Comparison of ENCODE assay signal across 25 cellular contexts in genomic region chr2:236894791-236895190, GRCh38.
"Had no signal": no experiment of that assay in that cellular context is flagged by ENCODE, and none has a peak within 500 bp of the region (broad histone marks: within the 10 kb centered on the region; RNA-seq: fewer than 3 reads in every experiment).

No MANE protein-coding gene starts in this region.

- H3K36me3 ChIP-seq: brain microvascular endothelial cell, cardiac muscle cell had no signal

- DNase-seq: activated CD4-positive, alpha-beta memory T cell treated with anti-CD3 and anti-CD28 coated beads for 36 hours; activated CD4-positive, alpha-beta T cell treated with anti-CD3 and anti-CD28 coated beads, Interleukin-2, amount 10 ng/mL, durations not matched to agents 7 days and 5 days; activated CD4-positive, CD25-positive, alpha-beta regulatory T cell; activated CD8-positive, alpha-beta memory T cell treated with anti-CD3 and anti-CD28 coated beads, Interleukin-2, amount 50 U/mL, for 4 hours; activated gamma-delta T cell treated with Interleukin-2 at 50 U/mL for 16 hours; activated naive CD4-positive, alpha-beta T cell treated with anti-CD3 and anti-CD28 coated beads, Interleukin-2, amount 10 ng/mL, durations not matched to agents 7 days and 5 days; activated naive CD8-positive, alpha-beta T cell treated with anti-CD3 and anti-CD28 coated beads for 36 hours; activated T-cell treated with anti-CD3 and anti-CD28 coated beads, Interleukin-2, amount 50 U/mL, for 72 hours; brain microvascular endothelial cell; Karpas-422; MM.1S; NCI-H1105 treated with DMSO at 0.1 percent for 48 hours; NCI-H1436 treated with DMSO at 0.1 percent for 48 hours; NCI-H187; NCI-H2081; NCI-H510A treated with DMSO at 0.1 percent for 48 hours; OCI-M1; RPMI8226; T-helper 1 cell had no signal

- H3K4me3 ChIP-seq: cardiac muscle cell, SK-N-MC had no signal

- H3K4me3 Mint-ChIP-seq: activated CD4-positive, alpha-beta memory T cell treated with anti-CD3 and anti-CD28 coated beads for 36 hours; activated CD4-positive, alpha-beta T cell treated with anti-CD3 and anti-CD28 coated beads, Interleukin-2, amount 10 ng/mL, durations not matched to agents 7 days and 5 days; activated naive CD4-positive, alpha-beta T cell treated with anti-CD3 and anti-CD28 coated beads, Interleukin-2, amount 10 ng/mL, durations not matched to agents 7 days and 5 days; activated naive CD8-positive, alpha-beta T cell treated with anti-CD3 and anti-CD28 coated beads for 36 hours; activated T-cell treated with anti-CD3 and anti-CD28 coated beads, Interleukin-2, amount 50 U/mL, for 72 hours had no signal

- H3K27ac ChIP-seq: brain microvascular endothelial cell, cardiac muscle cell, SK-N-MC, VCaP had no signal

- H3K27ac Mint-ChIP-seq: activated CD4-positive, alpha-beta memory T cell treated with anti-CD3 and anti-CD28 coated beads for 36 hours; activated CD4-positive, alpha-beta T cell treated with anti-CD3 and anti-CD28 coated beads, Interleukin-2, amount 10 ng/mL, durations not matched to agents 7 days and 5 days; activated naive CD4-positive, alpha-beta T cell treated with anti-CD3 and anti-CD28 coated beads, Interleukin-2, amount 10 ng/mL, durations not matched to agents 7 days and 5 days; activated naive CD8-positive, alpha-beta T cell treated with anti-CD3 and anti-CD28 coated beads for 36 hours; activated T-cell treated with anti-CD3 and anti-CD28 coated beads, Interleukin-2, amount 50 U/mL, for 72 hours; activated T-helper 2 cell treated with anti-CD3 and anti-CD28 coated beads, Interferon-gamma antibody, Interleukin-2, Interleukin-4, amounts not matched to agents 10 μg/mL and 5 μg/mL and 100 μg/mL, durations not matched to agents 14 hours and 24 hours and 36 hours had no signal

- ATAC-seq: activated T-cell treated with anti-CD3 and anti-CD28 coated beads, Interleukin-2, amount 50 U/mL, for 72 hours; Panc1; Right ventricle myocardium inferior had no signal

- H3K27me3 ChIP-seq: brain microvascular endothelial cell, cardiac muscle cell had no signal

- H3K9me3 Mint-ChIP-seq: activated CD4-positive, alpha-beta memory T cell treated with anti-CD3 and anti-CD28 coated beads for 36 hours; activated CD4-positive, alpha-beta T cell treated with anti-CD3 and anti-CD28 coated beads, Interleukin-2, amount 10 ng/mL, durations not matched to agents 7 days and 5 days; activated naive CD4-positive, alpha-beta T cell treated with anti-CD3 and anti-CD28 coated beads, Interleukin-2, amount 10 ng/mL, durations not matched to agents 7 days and 5 days; activated naive CD8-positive, alpha-beta T cell treated with anti-CD3 and anti-CD28 coated beads for 36 hours; activated T-cell treated with anti-CD3 and anti-CD28 coated beads, Interleukin-2, amount 50 U/mL, for 72 hours; activated T-helper 2 cell treated with anti-CD3 and anti-CD28 coated beads, Interferon-gamma antibody, Interleukin-2, Interleukin-4, amounts not matched to agents 10 μg/mL and 5 μg/mL and 100 μg/mL, durations not matched to agents 14 hours and 24 hours and 36 hours had no signal

- H3K27me3 Mint-ChIP-seq: activated naive CD4-positive, alpha-beta T cell treated with anti-CD3 and anti-CD28 coated beads, Interleukin-2, amount 10 ng/mL, durations not matched to agents 7 days and 5 days had no signal

- H3K4me1 Mint-ChIP-seq: activated CD4-positive, alpha-beta T cell treated with anti-CD3 and anti-CD28 coated beads, Interleukin-2, amount 10 ng/mL, durations not matched to agents 7 days and 5 days; activated naive CD4-positive, alpha-beta T cell treated with anti-CD3 and anti-CD28 coated beads, Interleukin-2, amount 10 ng/mL, durations not matched to agents 7 days and 5 days; activated naive CD8-positive, alpha-beta T cell treated with anti-CD3 and anti-CD28 coated beads for 36 hours had no signal

- H3K36me3 Mint-ChIP-seq: activated CD4-positive, alpha-beta memory T cell treated with anti-CD3 and anti-CD28 coated beads for 36 hours; activated naive CD4-positive, alpha-beta T cell treated with anti-CD3 and anti-CD28 coated beads, Interleukin-2, amount 10 ng/mL, durations not matched to agents 7 days and 5 days; activated naive CD8-positive, alpha-beta T cell treated with anti-CD3 and anti-CD28 coated beads for 36 hours had no signal
